Comparison of ENCODE assay signal across 1 cellular context in the genomic region with DNA sequence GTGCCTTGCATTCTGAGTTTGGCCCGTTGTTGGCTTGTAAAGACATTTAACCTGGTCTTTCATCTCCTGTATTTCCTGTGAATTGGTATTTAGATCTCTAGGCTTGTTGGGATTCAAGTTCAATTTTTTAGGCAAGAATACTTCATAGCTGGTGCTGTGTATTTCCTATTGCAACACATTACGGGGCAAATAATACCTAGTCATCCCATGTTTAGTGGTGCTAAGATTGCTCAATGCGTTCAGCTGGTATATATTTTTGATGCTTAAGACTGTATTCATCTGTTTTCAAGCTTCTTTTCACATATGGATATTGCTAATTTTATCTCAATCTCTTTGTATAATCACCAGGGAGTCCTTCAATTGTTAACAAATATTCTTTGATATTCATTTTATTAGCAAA.
TF ChIP-seq lines count a peak whose summit lies in the region.

No MANE protein-coding gene starts in this region.

TF ChIP-seq in HepG2, 621 proteins besides CTCF, POLR2A, EP300 and RAD21:
- TF ChIP-seq, protein P1, sequence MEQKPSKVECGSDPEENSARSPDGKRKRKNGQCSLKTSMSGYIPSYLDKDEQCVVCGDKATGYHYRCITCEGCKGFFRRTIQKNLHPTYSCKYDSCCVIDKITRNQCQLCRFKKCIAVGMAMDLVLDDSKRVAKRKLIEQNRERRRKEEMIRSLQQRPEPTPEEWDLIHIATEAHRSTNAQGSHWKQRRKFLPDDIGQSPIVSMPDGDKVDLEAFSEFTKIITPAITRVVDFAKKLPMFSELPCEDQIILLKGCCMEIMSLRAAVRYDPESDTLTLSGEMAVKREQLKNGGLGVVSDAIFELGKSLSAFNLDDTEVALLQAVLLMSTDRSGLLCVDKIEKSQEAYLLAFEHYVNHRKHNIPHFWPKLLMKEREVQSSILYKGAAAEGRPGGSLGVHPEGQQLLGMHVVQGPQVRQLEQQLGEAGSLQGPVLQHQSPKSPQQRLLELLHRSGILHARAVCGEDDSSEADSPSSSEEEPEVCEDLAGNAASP (CRISPR knock-in tag; IDR thresholded peaks at IDR 0.05; ENCODE audit: borderline replicate concordance) = no peak
- TF ChIP-seq PTBP1 (IDR thresholded peaks at IDR 0.05; ENCODE audit: low read depth, low read length, poor library complexity, severe bottlenecking) = no peak
- TF ChIP-seq CEBPB (IDR thresholded peaks at IDR 0.05; ENCODE audit: borderline replicate concordance, low read depth, low read length) = 0 out of 2 replicates have a peak, but pooled peaks have one; percentile 13
- TF ChIP-seq MYNN (CRISPR knock-in tag; IDR thresholded peaks at IDR 0.05; ENCODE audit: low read depth) = no peak
